Comparison of ENCODE assay signal across 19 cellular contexts in the genomic region with DNA sequence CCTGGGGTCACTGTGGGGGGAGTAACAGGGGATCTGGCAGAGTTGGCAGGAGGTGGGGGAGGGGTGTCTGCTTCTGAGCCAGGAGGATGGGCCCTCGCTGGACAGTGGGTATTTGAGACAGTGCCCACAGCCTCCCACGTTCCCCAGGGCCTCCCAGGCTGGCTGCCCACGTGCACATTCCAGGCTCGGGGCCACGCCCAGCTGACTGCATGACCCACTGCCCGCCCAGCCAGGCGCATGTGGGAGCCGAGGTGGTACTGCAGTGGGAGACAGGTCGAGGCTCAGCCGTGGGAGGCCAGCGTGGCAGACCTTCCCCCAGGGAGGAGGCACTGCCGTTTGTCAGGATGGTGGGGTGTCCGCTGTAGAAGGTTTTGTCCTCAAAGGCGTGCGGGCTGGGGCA. TPM values are rescaled to one million over a fixed set of nuclear protein-coding genes. Genes with fewer than 3 reads are reported as not detected.
DNase-seq lines count a peak whose midpoint lies in the region; ATAC-seq, FAIRE-seq and TF ChIP-seq lines count a peak whose summit lies in the region.
"Had no signal": no experiment of that assay in that cellular context is flagged by ENCODE, and none has a peak within 500 bp of the region (broad histone marks: within the 10 kb centered on the region; RNA-seq: fewer than 3 reads in every experiment).

No MANE protein-coding gene starts in this region.

- no peaks in the 10 kb centered on the region for H3K27me3 ChIP-seq in K562 (ENCODE audit: control insufficient read depth in 2 of 2, insufficient read depth in 2 of 2, low read length in 2 of 2)
- H3K27me3 ChIP-seq: cardiac muscle cell, esophagus muscularis mucosa, vagina had no signal

- no TSS peak for BruUV-seq in K562 (replicated peaks; lab: Mats Ljungman, UMichigan)

- H3K36me3 ChIP-seq in K562 (ENCODE audit: control insufficient read depth, insufficient read depth, low read length): no peaks in the 10 kb centered on the region
- H3K36me3 ChIP-seq: cardiac muscle cell, heart left ventricle, vagina had no signal

- CTCF ChIA-PET in K562 (lab: Yijun Ruan, JAX; ENCODE audit: low intra/inter-chr PET ratio): no interaction called here

- DNase-seq in AG08395 (ENCODE audit: low spot score) (peak; percentile 49), HK-2 (ENCODE audit: unreplicated experiment) (peak; percentile 67), K562 (ENCODE audit: extremely low read depth in 1 of 4, low spot score in 3 of 4) (peak in 1 of 4 experiments; percentile 36), myocyte (ENCODE audit: low read depth) (peak; percentile 74), GOT3 (lab: John Stamatoyannopoulos, UW) (no peak), MV-4-11 (lab: John Stamatoyannopoulos, UW) (no peak), NCI-H2227 treated with DMSO at 0.1 percent for 48 hours (lab: John Stamatoyannopoulos, UW) (no peak)
- DNase-seq: activated CD8-positive, alpha-beta memory T cell treated with anti-CD3 and anti-CD28 coated beads for 24 hours; Caco-2; H9; heart left ventricle; NCI-H187 treated with DMSO at 0.1 percent for 48 hours; SHP77 treated with DMSO at 0.1 percent for 48 hours; stimulated activated CD4-positive, alpha-beta T cell treated with anti-CD3 and anti-CD28 coated beads, Interleukin-1b, Interleukin-23, amount 100 ng/mL, for 48 hours; T-helper 2 cell had no signal

- no peak overlapping the region for H3K4me2 ChIP-seq in K562 (ENCODE audit: insufficient read depth, low read length)

- peaks cover 6% of the 10 kb centered on the region; the same call in 1 of the 2 replicates for H4K20me1 ChIP-seq in K562 (replicated peaks; ENCODE audit: control insufficient read depth, insufficient read depth, low read length)

- no peak for TF ChIP-seq EP300 in K562 (IDR thresholded peaks at IDR 0.05; ENCODE audit: low read length)

- no peaks in the 10 kb centered on the region for H3K9me3 ChIP-seq in K562 (replicated peaks; ENCODE audit: control insufficient read depth, insufficient read depth, low read depth, low read length)
- H3K9me3 ChIP-seq: Caco-2, esophagus muscularis mucosa, heart left ventricle, vagina had no signal

- no peak for TF ChIP-seq CTCF in K562 (IDR thresholded peaks at IDR 0.05 in 2 of 3, conservative IDR thresholded peaks at IDR 0.05 in 1 of 3; ENCODE audit: insufficient read depth in 2 of 3, low read depth in 1 of 3, low read length in 3 of 3)

- ATAC-seq in K562: no peak
- no peak for ATAC-seq in GM19035 (IDR thresholded peaks at IDR 0.05; ENCODE audit: unreplicated experiment)

- peaks cover 0 to 82% of the 10 kb centered on the region in 2 experiments; a peak in 2 of 5 replicates for H3K4me1 ChIP-seq in K562 (replicated peaks in 1 of 2; ENCODE audit: control insufficient read depth in 2 of 2, insufficient read depth in 2 of 2, low read length in 2 of 2)

- no peak overlapping the region for H3K4me3 ChIP-seq in K562
- H3K4me3 ChIP-seq: cardiac muscle cell, esophagus muscularis mucosa, heart left ventricle, vagina had no signal

- POLR2A ChIA-PET in K562 (lab: Yijun Ruan, JAX): interaction anchor here (0.6 kb wide), 2 partner anchors 84 to 286 kb away, joined by 3 to 4 read pairs; no protein-coding TSS in a partner anchor

- in situ Hi-C loops in K562 (cut with MboI): no loop called here

- H3K9me1 ChIP-seq in K562 (ENCODE audit: control insufficient read depth, insufficient read depth, low read length): no peaks in the 10 kb centered on the region

- H3K27ac ChIP-seq in K562 (ENCODE audit: extremely low read depth, low read depth, low read length): no peak overlapping the region
- H3K27ac ChIP-seq: cardiac muscle cell, heart left ventricle, vagina had no signal

- intact Hi-C loops in K562 (cut with micrococcal nuclease): no loop called here

- TF ChIP-seq RAD21 in K562 (CRISPR knock-in tag; conservative IDR thresholded peaks at IDR 0.05 in 1 of 2, IDR thresholded peaks at IDR 0.05 in 1 of 2): no peak

- no peak for FAIRE-seq in K562 (lab: Jason Lieb, UNC)

- 28% methylated on average over 15 of the region's 15 CpGs for WGBS in K562 (ENCODE audit: insufficient coverage, low coverage, missing lambda C conversion rate)

- H3K9ac ChIP-seq in K562 (ENCODE audit: insufficient read depth in 1 of 2, low read depth in 2 of 2, low read length in 2 of 2): no peak overlapping the region; a peak in 1 of 4 replicates

- H3K79me2 ChIP-seq in K562 (ENCODE audit: control insufficient read depth, insufficient read depth, low read length): no peaks in the 10 kb centered on the region

- H2AFZ ChIP-seq in K562 (ENCODE audit: low read depth, low read length): no peak overlapping the region

- TF ChIP-seq POLR2A in K562 (conservative IDR thresholded peaks at IDR 0.05): no peak

TF ChIP-seq in K562, 482 proteins besides CTCF, POLR2A, EP300 and RAD21 (continues in another document):
- TF ChIP-seq RAD51 (IDR thresholded peaks at IDR 0.05; ENCODE audit: borderline replicate concordance, low read depth) (no peak), ARID1B (IDR thresholded peaks at IDR 0.05) (no peak), C11orf30 (IDR thresholded peaks at IDR 0.05; ENCODE audit: low read depth) (no peak), KDM4B (IDR thresholded peaks at IDR 0.05; ENCODE audit: borderline replicate concordance in 2 of 2, low read depth in 1 of 2) (no peak), DACH1 (IDR thresholded peaks at IDR 0.05; ENCODE audit: partially characterized antibody) (no peak), MTA2 (IDR thresholded peaks at IDR 0.05; ENCODE audit: low read depth) (no peak), XRCC4 (IDR thresholded peaks at IDR 0.05; ENCODE audit: extremely low read depth, insufficient read depth, insufficient read length) (no peak), HMGN3 (IDR thresholded peaks at IDR 0.05; ENCODE audit: borderline replicate concordance, extremely low read depth, insufficient read length, low read depth, low read length) (peak; percentile 34)
- TF ChIP-seq, protein P1, sequence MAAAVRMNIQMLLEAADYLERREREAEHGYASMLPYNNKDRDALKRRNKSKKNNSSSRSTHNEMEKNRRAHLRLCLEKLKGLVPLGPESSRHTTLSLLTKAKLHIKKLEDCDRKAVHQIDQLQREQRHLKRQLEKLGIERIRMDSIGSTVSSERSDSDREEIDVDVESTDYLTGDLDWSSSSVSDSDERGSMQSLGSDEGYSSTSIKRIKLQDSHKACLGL (CRISPR knock-in tag; IDR thresholded peaks at IDR 0.05; ENCODE audit: borderline replicate concordance, poor library complexity, severe bottlenecking): no peak
- TF ChIP-seq, protein P2, sequence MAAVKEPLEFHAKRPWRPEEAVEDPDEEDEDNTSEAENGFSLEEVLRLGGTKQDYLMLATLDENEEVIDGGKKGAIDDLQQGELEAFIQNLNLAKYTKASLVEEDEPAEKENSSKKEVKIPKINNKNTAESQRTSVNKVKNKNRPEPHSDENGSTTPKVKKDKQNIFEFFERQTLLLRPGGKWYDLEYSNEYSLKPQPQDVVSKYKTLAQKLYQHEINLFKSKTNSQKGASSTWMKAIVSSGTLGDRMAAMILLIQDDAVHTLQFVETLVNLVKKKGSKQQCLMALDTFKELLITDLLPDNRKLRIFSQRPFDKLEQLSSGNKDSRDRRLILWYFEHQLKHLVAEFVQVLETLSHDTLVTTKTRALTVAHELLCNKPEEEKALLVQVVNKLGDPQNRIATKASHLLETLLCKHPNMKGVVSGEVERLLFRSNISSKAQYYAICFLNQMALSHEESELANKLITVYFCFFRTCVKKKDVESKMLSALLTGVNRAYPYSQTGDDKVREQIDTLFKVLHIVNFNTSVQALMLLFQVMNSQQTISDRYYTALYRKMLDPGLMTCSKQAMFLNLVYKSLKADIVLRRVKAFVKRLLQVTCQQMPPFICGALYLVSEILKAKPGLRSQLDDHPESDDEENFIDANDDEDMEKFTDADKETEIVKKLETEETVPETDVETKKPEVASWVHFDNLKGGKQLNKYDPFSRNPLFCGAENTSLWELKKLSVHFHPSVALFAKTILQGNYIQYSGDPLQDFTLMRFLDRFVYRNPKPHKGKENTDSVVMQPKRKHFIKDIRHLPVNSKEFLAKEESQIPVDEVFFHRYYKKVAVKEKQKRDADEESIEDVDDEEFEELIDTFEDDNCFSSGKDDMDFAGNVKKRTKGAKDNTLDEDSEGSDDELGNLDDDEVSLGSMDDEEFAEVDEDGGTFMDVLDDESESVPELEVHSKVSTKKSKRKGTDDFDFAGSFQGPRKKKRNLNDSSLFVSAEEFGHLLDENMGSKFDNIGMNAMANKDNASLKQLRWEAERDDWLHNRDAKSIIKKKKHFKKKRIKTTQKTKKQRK (IDR thresholded peaks at IDR 0.05; ENCODE audit: borderline replicate concordance, low read depth, low read length): no peak
- TF ChIP-seq, protein P3, sequence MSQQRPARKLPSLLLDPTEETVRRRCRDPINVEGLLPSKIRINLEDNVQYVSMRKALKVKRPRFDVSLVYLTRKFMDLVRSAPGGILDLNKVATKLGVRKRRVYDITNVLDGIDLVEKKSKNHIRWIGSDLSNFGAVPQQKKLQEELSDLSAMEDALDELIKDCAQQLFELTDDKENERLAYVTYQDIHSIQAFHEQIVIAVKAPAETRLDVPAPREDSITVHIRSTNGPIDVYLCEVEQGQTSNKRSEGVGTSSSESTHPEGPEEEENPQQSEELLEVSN (IDR thresholded peaks at IDR 0.05; ENCODE audit: borderline replicate concordance in 1 of 2, extremely low read depth in 1 of 2, insufficient read depth in 1 of 2, insufficient read length in 1 of 2, low read depth in 1 of 2, low read length in 1 of 2, poor library complexity in 1 of 2, severe bottlenecking in 1 of 2): peak in 1 of 2 experiments; percentile 43

RNA-seq across cellular contexts. Expression of a gene that starts 38.8 kb away (rescaled TPM):
- 32.5 and 87.9 TPM in 2 replicates for total RNA-seq in K562 (2011; cell fraction: chromatin; rRNA removed; ENCODE audit: low replicate concordance)
- 48.6 and 57.5 TPM in 2 replicates for total RNA-seq in K562 (2011; cell fraction: nucleolus; rRNA removed)
- 39.0 and 40.6 TPM in 2 replicates for total RNA-seq in K562 (2011; cell fraction: nucleoplasm; rRNA removed)
- total RNA-seq in K562 (2014; rRNA removed): 11.1 and 13.9 TPM in 2 replicates
- total RNA-seq in K562 (2014; rRNA removed; fragmentation: Illumina TruSeq; extraction: Trizol): 2.1 and 2.6 TPM in 2 replicates
- total RNA-seq in K562 (2015; rRNA removed; fragmentation: Illumina TruSeq; extraction: Trizol): 5.0 and 6.5 TPM in 2 replicates
- total RNA-seq in K562 (2021): 20.8 and 26.9 TPM in 2 replicates
- 4.4 and 11.8 TPM in 2 replicates for polyA plus RNA-seq in K562 (2011; rRNA removed)
- polyA plus RNA-seq in K562 (2011; cell fraction: cytosol; rRNA removed): 8.6 and 8.8 TPM in 2 replicates
- polyA plus RNA-seq in K562 (2011; cell fraction: nucleus; rRNA removed): 112 and 139 TPM in 2 replicates
- 14.4 and 22.5 TPM in 2 replicates for polyA plus RNA-seq in K562 (2012)
- polyA plus RNA-seq in K562 (2014; fragmentation: Illumina TruSeq; extraction: Trizol): 5.5 and 6.8 TPM in 2 replicates
- polyA plus RNA-seq in K562 (2014; fragmentation: Nextera tagmentation; extraction: Ambion mirVana): under 1 TPM; 0.14 to 0.24 TPM
- 17.2 and 23.3 TPM in 2 replicates for polyA plus RNA-seq in K562 (2014; rRNA removed)
- polyA minus RNA-seq in K562 (2011; rRNA and poly(A)+ RNA removed): 0.72 and 2.7 TPM in 2 replicates
- polyA minus RNA-seq in K562 (2011; cell fraction: cytosol; rRNA and poly(A)+ RNA removed): 6.8 and 8.7 TPM in 2 replicates
- 12.7 and 15.3 TPM in 2 replicates for polyA minus RNA-seq in K562 (2011; cell fraction: nucleus; rRNA and poly(A)+ RNA removed)
- total RNA-seq in myocyte: 5.5 and 5.7 TPM in 2 replicates
- 7.3 TPM for polyA plus RNA-seq in myocyte (2012)

Comparison
In these comparisons a context has a peak if more than half of its experiments do, and no peak if none do; other contexts are left out.
1. DNase-seq: peak in AG08395 (single experiment), HK-2 (single experiment) and myocyte (single experiment); none in GOT3 (single experiment), MV-4-11 (single experiment) and NCI-H2227 treated with DMSO at 0.1 percent for 48 hours (single experiment).